26 cellular contexts compared by ENCODE assay signal in the genomic region with DNA sequence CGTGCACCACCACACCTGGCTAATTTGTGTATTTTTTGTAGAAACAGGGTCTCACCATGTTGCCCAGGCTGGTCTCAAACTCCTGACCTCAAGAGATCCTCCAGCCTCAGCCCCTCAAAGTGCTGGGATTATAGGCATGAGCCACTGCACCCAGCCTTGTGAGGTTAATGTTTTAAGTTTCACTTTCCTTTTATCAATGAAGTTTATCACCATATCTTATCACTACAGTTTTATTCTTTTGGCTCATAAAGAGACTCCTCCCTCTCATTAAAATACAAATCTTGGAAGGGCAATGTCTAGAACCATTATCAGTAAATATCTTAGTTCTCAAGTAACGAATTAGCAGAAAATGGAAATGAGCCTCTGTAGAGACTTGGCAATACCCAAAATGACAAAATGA.
"Had no signal": no experiment of that assay in that cellular context is flagged by ENCODE, and none has a peak within 500 bp of the region (broad histone marks: within the 10 kb centered on the region; RNA-seq: fewer than 3 reads in every experiment).

No MANE protein-coding gene starts in this region.

- H3K4me3 Mint-ChIP-seq: activated CD4-positive, alpha-beta T cell treated with anti-CD3 and anti-CD28 coated beads, Interleukin-2, amount 10 ng/mL, durations not matched to agents 24 days and 14 days; activated CD8-positive, alpha-beta memory T cell treated with anti-CD3 and anti-CD28 coated beads, Interleukin-2, amount 10 ng/mL, durations not matched to agents 7 days and 5 days; activated naive CD4-positive, alpha-beta T cell treated with anti-CD3 and anti-CD28 coated beads, Interleukin-2, amount 50 U/mL, for 24 hours; activated T-cell treated with anti-CD3 and anti-CD28 coated beads, Interleukin-2, amount 50 U/mL, for 24 hours; activated T-helper 1 cell treated with anti-CD3 and anti-CD28 coated beads, Interleukin-12 subunit alpha, Interleukin-12 subunit beta, Interleukin-2, Interleukin-4 antibody, amounts not matched to agents 30 ng/mL and 10 ng/mL and 1 ng/mL, durations not matched to agents 14 hours and 24 hours and 36 hours; T-helper 17 cell had no signal

- H3K4me3 ChIP-seq: breast epithelium had no signal

- FAIRE-seq: RCC 7860, TTC549 had no signal

- H3K9me3 ChIP-seq: breast epithelium had no signal

- H3K36me3 ChIP-seq: breast epithelium had no signal

- H3K4me1 Mint-ChIP-seq: activated CD8-positive, alpha-beta memory T cell treated with anti-CD3 and anti-CD28 coated beads, Interleukin-2, amount 10 ng/mL, durations not matched to agents 7 days and 5 days; activated naive CD4-positive, alpha-beta T cell treated with anti-CD3 and anti-CD28 coated beads, Interleukin-2, amount 50 U/mL, for 24 hours had no signal

- H3K27ac ChIP-seq: breast epithelium had no signal

- H3K4me1 ChIP-seq: breast epithelium had no signal

- ATAC-seq: activated CD8-positive, alpha-beta memory T cell treated with anti-CD3 and anti-CD28 coated beads, Interleukin-2, amount 10 ng/mL, durations not matched to agents 7 days and 5 days; PC-3; T-helper 17 cell had no signal

- H3K27ac Mint-ChIP-seq: activated CD4-positive, alpha-beta T cell treated with anti-CD3 and anti-CD28 coated beads, Interleukin-2, amount 10 ng/mL, durations not matched to agents 24 days and 14 days; activated CD8-positive, alpha-beta memory T cell treated with anti-CD3 and anti-CD28 coated beads, Interleukin-2, amount 10 ng/mL, durations not matched to agents 7 days and 5 days; activated naive CD4-positive, alpha-beta T cell treated with anti-CD3 and anti-CD28 coated beads, Interleukin-2, amount 50 U/mL, for 24 hours; activated T-cell treated with anti-CD3 and anti-CD28 coated beads, Interleukin-2, amount 50 U/mL, for 24 hours; activated T-helper 1 cell treated with anti-CD3 and anti-CD28 coated beads, Interleukin-12 subunit alpha, Interleukin-12 subunit beta, Interleukin-2, Interleukin-4 antibody, amounts not matched to agents 30 ng/mL and 10 ng/mL and 1 ng/mL, durations not matched to agents 14 hours and 24 hours and 36 hours; T-helper 17 cell had no signal

- H3K27me3 ChIP-seq: breast epithelium had no signal

- H3K36me3 Mint-ChIP-seq: activated CD8-positive, alpha-beta memory T cell treated with anti-CD3 and anti-CD28 coated beads, Interleukin-2, amount 10 ng/mL, durations not matched to agents 7 days and 5 days had no signal

- H3K27me3 Mint-ChIP-seq: activated CD8-positive, alpha-beta memory T cell treated with anti-CD3 and anti-CD28 coated beads, Interleukin-2, amount 10 ng/mL, durations not matched to agents 7 days and 5 days; activated T-cell treated with anti-CD3 and anti-CD28 coated beads, Interleukin-2, amount 50 U/mL, for 24 hours had no signal

- H3K9me3 Mint-ChIP-seq: activated CD4-positive, alpha-beta T cell treated with anti-CD3 and anti-CD28 coated beads, Interleukin-2, amount 10 ng/mL, durations not matched to agents 24 days and 14 days; activated naive CD4-positive, alpha-beta T cell treated with anti-CD3 and anti-CD28 coated beads, Interleukin-2, amount 50 U/mL, for 24 hours; activated T-cell treated with anti-CD3 and anti-CD28 coated beads, Interleukin-2, amount 50 U/mL, for 24 hours; activated T-helper 1 cell treated with anti-CD3 and anti-CD28 coated beads, Interleukin-12 subunit alpha, Interleukin-12 subunit beta, Interleukin-2, Interleukin-4 antibody, amounts not matched to agents 30 ng/mL and 10 ng/mL and 1 ng/mL, durations not matched to agents 14 hours and 24 hours and 36 hours had no signal

- DNase-seq: activated CD4-positive, alpha-beta T cell treated with anti-CD3 and anti-CD28 coated beads for 1 hour; activated CD4-positive, alpha-beta T cell treated with anti-CD3 and anti-CD28 coated beads, Interleukin-2, amount 10 ng/mL, durations not matched to agents 24 days and 14 days; activated CD4-positive, alpha-beta T cell treated with anti-CD3 and anti-CD28 coated beads, Interleukin-2, amount 50 U/mL, for 48 hours; activated CD8-positive, alpha-beta memory T cell treated with anti-CD3 and anti-CD28 coated beads, Interleukin-2, amount 10 ng/mL, durations not matched to agents 7 days and 5 days; activated effector memory CD4-positive, alpha-beta T cell treated with Interleukin-2 at 50 U/mL for 16 hours; activated naive CD4-positive, alpha-beta T cell; activated T-cell treated with anti-CD3 and anti-CD28 coated beads, Interleukin-2, amount 50 U/mL, for 24 hours; aorta; caudate nucleus; KG1; MV-4-11; NCI-H1092 treated with DMSO at 0.1 percent for 48 hours; NCI-H1436; NCI-H1694 treated with DMSO at 0.1 percent for 48 hours; NCI-H2029 treated with DMSO at 0.1 percent for 48 hours; NCI-H510A treated with DMSO at 0.1 percent for 48 hours; NCI-H69; SHP77; T-helper 17 cell; T-helper 9 cell had no signal
